In the genomic region with DNA sequence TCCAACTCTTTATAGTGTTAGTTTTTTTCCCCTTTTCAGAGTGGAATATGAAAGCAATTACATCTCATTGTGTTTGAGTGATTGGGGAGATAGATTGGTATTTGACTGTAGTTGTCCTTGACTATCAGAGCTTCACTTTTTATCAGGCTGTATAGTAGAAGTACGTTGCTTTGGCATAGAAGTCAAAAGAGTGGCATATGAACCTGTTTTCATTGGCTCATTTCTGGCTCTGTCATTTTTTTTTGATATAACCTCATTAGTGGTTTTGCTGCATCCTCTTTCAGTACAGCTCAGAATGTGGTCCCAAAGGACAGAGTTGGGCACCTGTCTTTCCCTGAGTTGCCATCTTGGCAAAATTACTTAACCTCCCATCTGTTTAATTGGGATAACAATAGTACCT, we compare ENCODE assay signal across 9 cellular contexts. TPM values are rescaled to one million over a fixed set of nuclear protein-coding genes. Genes with fewer than 3 reads are reported as not detected.
DNase-seq lines count a peak whose midpoint lies in the region; ATAC-seq and TF ChIP-seq lines count a peak whose summit lies in the region.
"Had no signal": no experiment of that assay in that cellular context is flagged by ENCODE, and none has a peak within 500 bp of the region (broad histone marks: within the 10 kb centered on the region; RNA-seq: fewer than 3 reads in every experiment).

No MANE protein-coding gene starts in this region.

- peaks cover 21% of the 10 kb centered on the region for H3K4me1 Mint-ChIP-seq in nephron

- peaks cover 10% of the 10 kb centered on the region for H3K36me3 Mint-ChIP-seq in nephron (ENCODE audit: low read depth)

- ATAC-seq in GM19463 (IDR thresholded peaks at IDR 0.05; ENCODE audit: unreplicated experiment) = peak; percentile 19

- H3K27ac ChIP-seq in KOPT-K1 (ENCODE audit: low read depth, low read length, poor library complexity, severe bottlenecking) = peak overlapping the region; percentile 93

- DNase-seq in Caki2 (ENCODE audit: low read depth) (peak; percentile 8), astrocyte of the hippocampus (ENCODE audit: low read depth, low spot score) (peak; percentile 7), AG08395 (ENCODE audit: low spot score) (no peak), GM19238 (ENCODE audit: insufficient read length, low spot score) (no peak)
- no peak for DNase-seq in stimulated activated CD4-positive, alpha-beta T cell treated with anti-CD3 and anti-CD28 coated beads, Interleukin-12 subunit alpha, Interleukin-12 subunit beta, amount 100 ng/mL, for 4 hours

- no peaks in the 10 kb centered on the region for H3K9me3 ChIP-seq in KOPT-K1 (ENCODE audit: insufficient read depth, low read length, poor library complexity, severe bottlenecking)

- H3K9me3 Mint-ChIP-seq in nephron = no peaks in the 10 kb centered on the region

- peak overlapping the region; percentile 92 to 99 (median 92) for H3K27ac Mint-ChIP-seq in nephron

- peaks cover 18% of the 10 kb centered on the region for H3K36me3 ChIP-seq in KOPT-K1 (ENCODE audit: insufficient read depth, low read length)

- in situ Hi-C loops in Caki2 (cut with HindIII; ENCODE audit: low pct_unique_long_range_greater_than_20kb, low sequenced_read_pairs) = no loop called here

- no peak for TF ChIP-seq CTCF in nephron (IDR thresholded peaks at IDR 0.05; ENCODE audit: unreplicated experiment in 3 of 3)

- peak overlapping the region; percentile 84 to 96 (median 90) for H3K4me3 Mint-ChIP-seq in nephron

- no peaks in the 10 kb centered on the region for H3K27me3 Mint-ChIP-seq in nephron (ENCODE audit: low read depth)

RNA-seq across cellular contexts. Expression of gene TMA16, which starts 1.4 kb away (rescaled TPM):
- 18.6 and 43.8 TPM in 2 replicates for total RNA-seq in Caki2 (2014; rRNA removed; shearing (Covaris generic); ENCODE audit: low replicate concordance)

RNA-seq across cellular contexts. Expression of gene TKTL2, which starts 22.3 kb away (rescaled TPM):
- total RNA-seq in Caki2 (2014; rRNA removed; shearing (Covaris generic); ENCODE audit: low replicate concordance) = not detected in 2 replicates
- total RNA-seq: T-helper 2 cell treated with Interferon-gamma antibody and Interleukin-4, amounts not matched to agents 100 ng/mL and 5 ng/mL, for 36 hours had no signal

Comparison
In these comparisons a context has a peak if more than half of its experiments do, and no peak if none do; other contexts are left out.
1. DNase-seq: peak in Caki2 (single experiment) and astrocyte of the hippocampus (single experiment); none in stimulated activated CD4-positive, alpha-beta T cell treated with anti-CD3 and anti-CD28 coated beads, Interleukin-12 subunit alpha, Interleukin-12 subunit beta, amount 100 ng/mL, for 4 hours (single experiment), AG08395 (single experiment) and GM19238 (single experiment).